In genomic region chr2:233426619-233427342, GRCh38 we compare ENCODE assay signal across 8 cellular contexts.
A peak's percentile ranks its signal among the peaks of the same experiment; 100 is the strongest.
DNase-seq lines count a peak whose midpoint lies in the region; ATAC-seq lines count a peak whose summit lies in the region.

No MANE protein-coding gene starts in this region.

- ATAC-seq in stimulated activated naive CD8-positive, alpha-beta T cell treated with anti-CD3 and anti-CD28 coated beads, Interleukin-15, Interleukin-2, amounts not matched to agents 100 U/mL and 50 U/mL, for 24 hours, result peak; percentile 57
- ATAC-seq in GM19351 (IDR thresholded peaks at IDR 0.05; ENCODE audit: unreplicated experiment), result no peak
- no peak for ATAC-seq in GM21825 (IDR thresholded peaks at IDR 0.05; ENCODE audit: unreplicated experiment)

- DNase-seq in SIG-M5 treated with dmso at 0.1 percent for 504 hours (lab: John Stamatoyannopoulos, UW; ENCODE audit: unreplicated experiment) (peak; percentile 42), SIG-M5 (lab: John Stamatoyannopoulos, UW) (no peak), islet precursor cell (peak; percentile 75), NCI-H510A treated with DMSO at 0.1 percent for 48 hours (lab: John Stamatoyannopoulos, UW) (no peak)
- peak; percentile 40 to 53 for DNase-seq in activated CD8-positive, alpha-beta memory T cell treated with anti-CD3 and anti-CD28 coated beads for 4 hours (ENCODE audit: low read depth in 2 of 2)
- peak; percentile 66 for DNase-seq in stimulated activated naive CD8-positive, alpha-beta T cell treated with anti-CD3 and anti-CD28 coated beads, Interleukin-15, Interleukin-2, amounts not matched to agents 100 U/mL and 50 U/mL, for 24 hours

Comparison
In these comparisons a context has a peak if more than half of its experiments do, and no peak if none do; other contexts are left out.
1. DNase-seq: peak in SIG-M5 treated with dmso at 0.1 percent for 504 hours (single experiment), activated CD8-positive, alpha-beta memory T cell treated with anti-CD3 and anti-CD28 coated beads for 4 hours (2 of 2), islet precursor cell (single experiment) and stimulated activated naive CD8-positive, alpha-beta T cell treated with anti-CD3 and anti-CD28 coated beads, Interleukin-15, Interleukin-2, amounts not matched to agents 100 U/mL and 50 U/mL, for 24 hours (single experiment); none in SIG-M5 (single experiment) and NCI-H510A treated with DMSO at 0.1 percent for 48 hours (single experiment).